19 cellular contexts compared by ENCODE assay signal in the genomic region with DNA sequence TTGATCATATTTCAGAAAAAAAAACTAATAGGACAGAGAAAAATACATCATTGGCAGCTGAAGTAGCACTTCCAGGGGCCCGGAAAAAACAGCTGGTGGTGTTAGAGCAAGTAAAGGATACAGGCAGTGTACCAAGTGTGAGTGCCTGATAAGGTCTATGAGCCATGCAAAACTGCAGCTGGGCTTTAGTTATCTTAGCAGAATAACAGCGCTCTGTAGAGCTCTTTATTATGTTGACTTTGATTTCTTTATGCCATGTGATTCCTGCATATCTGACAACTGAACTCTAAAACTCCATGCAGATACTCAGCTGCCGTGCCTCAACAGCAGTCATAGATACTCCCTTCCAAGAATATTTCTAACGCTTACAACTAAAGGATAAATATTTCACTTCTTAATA.
A peak's percentile ranks its signal among the peaks of the same experiment; 100 is the strongest.
DNase-seq lines count a peak whose midpoint lies in the region; ATAC-seq and TF ChIP-seq lines count a peak whose summit lies in the region.
"Had no signal": no experiment of that assay in that cellular context is flagged by ENCODE, and none has a peak within 500 bp of the region (broad histone marks: within the 10 kb centered on the region; RNA-seq: fewer than 3 reads in every experiment).

No MANE protein-coding gene starts in this region.

- no peaks in the 10 kb centered on the region for H3K36me3 ChIP-seq in hepatocyte (replicated peaks; ENCODE audit: insufficient read depth, low read depth)
- H3K36me3 ChIP-seq in prostate gland: no peaks in the 10 kb centered on the region
- H3K36me3 ChIP-seq in transverse colon: no peaks in the 10 kb centered on the region
- H3K36me3 ChIP-seq: BLaER1, HAP-1 had no signal

- no peak overlapping the region for H3K4me3 Mint-ChIP-seq in T-helper 17 cell
- H3K4me3 Mint-ChIP-seq: CD4-positive, CD25-positive, alpha-beta regulatory T cell; CD8-positive, alpha-beta T cell; HFFc6 had no signal

- TF ChIP-seq EP300 in transverse colon (IDR thresholded peaks at IDR 0.05; ENCODE audit: low read depth): no peak

- no peaks in the 10 kb centered on the region for H4K20me1 ChIP-seq in hepatocyte (ENCODE audit: insufficient read depth, poor library complexity, severe bottlenecking)
- H4K20me1 ChIP-seq: BLaER1 had no signal

- H3K27me3 ChIP-seq in hepatocyte (no peaks in the 10 kb centered on the region), prostate gland (replicated peaks; ENCODE audit: insufficient read depth) (no peaks in the 10 kb centered on the region), transverse colon (no peaks in the 10 kb centered on the region)
- H3K27me3 ChIP-seq: BLaER1 had no signal

- no peaks in the 10 kb centered on the region for H3K9me3 ChIP-seq in hepatocyte (ENCODE audit: low read depth)
- no peaks in the 10 kb centered on the region for H3K9me3 ChIP-seq in prostate gland
- H3K9me3 ChIP-seq in transverse colon: no peaks in the 10 kb centered on the region
- no peaks in the 10 kb centered on the region for H3K9me3 ChIP-seq in T-helper 17 cell (ENCODE audit: control insufficient read depth, low read length, poor library complexity, severe bottlenecking)
- H3K9me3 ChIP-seq: BLaER1, HAP-1 had no signal

- no peak for TF ChIP-seq CTCF in hepatocyte (IDR thresholded peaks at IDR 0.05; ENCODE audit: poor library complexity)
- TF ChIP-seq CTCF in prostate gland (IDR thresholded peaks at IDR 0.05): no peak
- no peak for TF ChIP-seq CTCF in transverse colon (IDR thresholded peaks at IDR 0.05)

- no peak for TF ChIP-seq POLR2A in prostate gland (IDR thresholded peaks at IDR 0.05)
- no peak for TF ChIP-seq POLR2A in transverse colon (IDR thresholded peaks at IDR 0.05)

- no peaks in the 10 kb centered on the region for H3K4me1 ChIP-seq in hepatocyte (ENCODE audit: insufficient read depth)
- no peaks in the 10 kb centered on the region for H3K4me1 ChIP-seq in prostate gland (replicated peaks)
- peaks cover 0 to 7% (median 0%) of the 10 kb centered on the region in 4 donors for H3K4me1 ChIP-seq in transverse colon
- H3K4me1 ChIP-seq: BLaER1, HAP-1 had no signal

- ATAC-seq in T-helper 17 cell (no peak), HG02884 (IDR thresholded peaks at IDR 0.05; ENCODE audit: unreplicated experiment) (no peak)
- ATAC-seq: CD8-positive, alpha-beta T cell had no signal

- peaks cover 10% of the 10 kb centered on the region for H3K27me3 Mint-ChIP-seq in T-helper 17 cell
- H3K27me3 Mint-ChIP-seq: CD4-positive, CD25-positive, alpha-beta regulatory T cell had no signal

- in situ Hi-C loops in transverse colon (cut with MboI; ENCODE audit: low pct_ligation_motif_present in 1 of 4, low pct_unique_long_range_greater_than_20kb in 1 of 4, low sequenced_read_pairs in 3 of 4): loop anchor here in 1 of 4 donors (25.0 kb wide), 1 partner anchor 89 kb away; no protein-coding TSS in a partner anchor

- H3K27ac ChIP-seq in hepatocyte (no peak overlapping the region), prostate gland (no peak overlapping the region), transverse colon (no peak overlapping the region)
- H3K27ac ChIP-seq: BLaER1, C4-2B had no signal

- intact Hi-C loops in prostate gland (cut with DNase I) (no loop called here), transverse colon (cut with DNase I; ENCODE audit: low total_unique reads) (no loop called here)

- no peak overlapping the region for H2AFZ ChIP-seq in hepatocyte

- H3K4me1 Mint-ChIP-seq in T-helper 17 cell: no peaks in the 10 kb centered on the region
- H3K4me1 Mint-ChIP-seq: CD4-positive, CD25-positive, alpha-beta regulatory T cell had no signal

- no peaks in the 10 kb centered on the region for H3K79me2 ChIP-seq in hepatocyte

- no peak overlapping the region for H3K4me3 ChIP-seq in hepatocyte
- H3K4me3 ChIP-seq in prostate gland: no peak overlapping the region
- no peak overlapping the region for H3K4me3 ChIP-seq in transverse colon
- H3K4me3 ChIP-seq: BLaER1, HAP-1 had no signal

- no peak overlapping the region for H3K4me2 ChIP-seq in hepatocyte
- H3K4me2 ChIP-seq: BLaER1 had no signal

- WGBS in hepatocyte (ENCODE audit: low lambda C conversion rate, missing lambda C conversion rate): 80% methylated on average over 4 of the region's 4 CpGs
- 66% methylated on average over 4 of the region's 4 CpGs for WGBS in prostate gland
- 59% methylated on average over 4 of the region's 4 CpGs for WGBS in transverse colon (ENCODE audit: low coverage in 1 of 2), 2 donors

- no peak overlapping the region for H3K27ac Mint-ChIP-seq in T-helper 17 cell
- H3K27ac Mint-ChIP-seq: CD4-positive, CD25-positive, alpha-beta regulatory T cell; CD8-positive, alpha-beta T cell; HFFc6 had no signal

- DNase-seq in OCI-M1 (lab: John Stamatoyannopoulos, UW): peak; percentile 74
- DNase-seq in hepatocyte (ENCODE audit: low spot score): peak; percentile 30
- peak; percentile 7 for DNase-seq in prostate gland (ENCODE audit: low spot score)
- DNase-seq in transverse colon: peak; percentile 16
- DNase-seq in T-helper 17 cell: no peak
- DNase-seq in activated CD4-positive, alpha-beta T cell treated with anti-CD3 and anti-CD28 coated beads for 4 hours: no peak
- no peak for DNase-seq in DMS114 treated with DMSO at 0.1 percent for 48 hours (lab: John Stamatoyannopoulos, UW; ENCODE audit: unreplicated experiment)
- DNase-seq: CD4-positive, CD25-positive, alpha-beta regulatory T cell; CD8-positive, alpha-beta T cell; DMS 273 treated with DMSO at 0.1 percent for 48 hours; DMS53; DMS79 treated with DMSO at 0.1 percent for 48 hours; GF-D8; GOT3; HFFc6 had no signal

- no peaks in the 10 kb centered on the region for H3K36me3 Mint-ChIP-seq in T-helper 17 cell (ENCODE audit: low read depth)
- H3K36me3 Mint-ChIP-seq: CD4-positive, CD25-positive, alpha-beta regulatory T cell; CD8-positive, alpha-beta T cell had no signal

- no peaks in the 10 kb centered on the region for H3K9me2 ChIP-seq in hepatocyte (replicated peaks; ENCODE audit: insufficient read depth)

Comparison
In these comparisons a context has a peak if more than half of its experiments do, and no peak if none do; other contexts are left out.
1. DNase-seq: peak in OCI-M1 (single experiment), hepatocyte (single experiment), prostate gland (single experiment) and transverse colon (single experiment); none in T-helper 17 cell (0 of 3), activated CD4-positive, alpha-beta T cell treated with anti-CD3 and anti-CD28 coated beads for 4 hours (0 of 2) and DMS114 treated with DMSO at 0.1 percent for 48 hours (single experiment).